In genomic region chr12:49188205-49188915, GRCh38 we compare ENCODE assay signal across 8 cellular contexts. TPM values are rescaled to one million over a fixed set of nuclear protein-coding genes. Genes with fewer than 3 reads are reported as not detected.
DNase-seq lines count a peak whose midpoint lies in the region; ATAC-seq and TF ChIP-seq lines count a peak whose summit lies in the region.

No MANE protein-coding gene starts in this region.

- H3K4me1 ChIP-seq in suprapubic skin: peaks cover 28% of the 10 kb centered on the region

- peak in 1 of 2 donors; percentile 40 for TF ChIP-seq POLR2A in suprapubic skin (IDR thresholded peaks at IDR 0.05)

- no peak for TF ChIP-seq EP300 in suprapubic skin (IDR thresholded peaks at IDR 0.05)

- WGBS in suprapubic skin: under 1% methylated on average over 19 of the region's 52 CpGs

- ATAC-seq in GM19467 (IDR thresholded peaks at IDR 0.05; ENCODE audit: unreplicated experiment) (peak; percentile 38), omental fat pad (ENCODE audit: low FRiP score) (peak; percentile 65)

- peaks cover 28% of the 10 kb centered on the region for H3K36me3 ChIP-seq in suprapubic skin

- H3K9me3 ChIP-seq in suprapubic skin: no peaks in the 10 kb centered on the region

- in situ Hi-C loops in Caki2 (cut with HindIII; ENCODE audit: low pct_unique_long_range_greater_than_20kb, low sequenced_read_pairs): no loop called here

- H3K27me3 ChIP-seq in suprapubic skin: no peaks in the 10 kb centered on the region

- H3K27ac ChIP-seq in suprapubic skin: peak overlapping the region; percentile 99

- no peak for TF ChIP-seq CTCF in omental fat pad (IDR thresholded peaks at IDR 0.05)
- TF ChIP-seq CTCF in suprapubic skin (IDR thresholded peaks at IDR 0.05): no peak

- DNase-seq in Caki2 (ENCODE audit: low read depth) (peak; percentile 77), HS-5 (ENCODE audit: low read depth) (peak; percentile 54), RPMI8226 (peak; percentile 62), germinal center (ENCODE audit: low spot score) (peak; percentile 57), omental fat pad (ENCODE audit: low spot score) (peak; percentile 32), suprapubic skin (ENCODE audit: low spot score in 2 of 2) (peak; percentile 92 to 93)
- DNase-seq in activated naive CD4-positive, alpha-beta T cell (lab: John Stamatoyannopoulos, UW): peak; percentile 29 to 74 (median 62)

- H3K4me3 ChIP-seq in suprapubic skin: peak overlapping the region; percentile 95

RNA-seq across cellular contexts. Expression of gene TUBA1A, which starts 0.5 kb away (rescaled TPM):
- 595 and 654 TPM in 2 replicates for total RNA-seq in Caki2 (2014; rRNA removed; shearing (Covaris generic); ENCODE audit: low replicate concordance)
- total RNA-seq in omental fat pad: 100 to 1,000 TPM; 145 to 210 (median 159) TPM
- 100 to 1,000 TPM in 3 of 4 donors, 10 to 100 TPM in 1; 70.0 to 251 (median 181) TPM for total RNA-seq in suprapubic skin

RNA-seq across cellular contexts. Expression of gene TUBA1B, which starts 57.2 kb away (rescaled TPM):
- total RNA-seq in Caki2 (2014; rRNA removed; shearing (Covaris generic); ENCODE audit: low replicate concordance): 3,617 and 4,414 TPM in 2 replicates
- total RNA-seq in omental fat pad (1,000 to 10,000 TPM in 1 of 4 donors, 100 to 1,000 TPM in 3; 608 to 1,018 (median 745) TPM), suprapubic skin (100 to 1,000 TPM; 240 to 523 (median 441) TPM)

Comparison
In these comparisons a context has a peak if more than half of its experiments do, and no peak if none do; other contexts are left out.
1. Peak in every context shown above with its lines: DNase-seq, ATAC-seq, H3K4me3 ChIP-seq and H3K27ac ChIP-seq.
2. DNase-seq: peak in every context shown above with its lines; median percentile 92 in suprapubic skin; 77 in Caki2; 62 in RPMI8226; 62 in activated naive CD4-positive, alpha-beta T cell; 57 in germinal center; 54 in HS-5; 32 in omental fat pad.